In genomic region chr16:23068337-23068736, GRCh38 we compare ENCODE assay signal across 40 cellular contexts.
"Had no signal": no experiment of that assay in that cellular context is flagged by ENCODE, and none has a peak within 500 bp of the region (broad histone marks: within the 10 kb centered on the region; RNA-seq: fewer than 3 reads in every experiment).

No MANE protein-coding gene starts in this region.

- H3K27ac Mint-ChIP-seq: activated naive CD4-positive, alpha-beta T cell treated with anti-CD3 and anti-CD28 coated beads for 36 hours; activated naive CD4-positive, alpha-beta T cell treated with anti-CD3 and anti-CD28 coated beads, Interleukin-2, amount 10 ng/mL, durations not matched to agents 7 days and 5 days; activated naive CD4-positive, alpha-beta T cell treated with anti-CD3 and anti-CD28 coated beads, Interleukin-2, amount 50 U/mL, for 72 hours; activated naive CD8-positive, alpha-beta T cell; activated naive CD8-positive, alpha-beta T cell treated with anti-CD3 and anti-CD28 coated beads for 36 hours; activated naive CD8-positive, alpha-beta T cell treated with anti-CD3 and anti-CD28 coated beads, Interleukin-2, amount 10 ng/mL, durations not matched to agents 7 days and 5 days; activated naive CD8-positive, alpha-beta T cell treated with anti-CD3 and anti-CD28 coated beads, Interleukin-2, amount 50 U/mL, for 24 hours; activated T-cell treated with anti-CD3 and anti-CD28 coated beads, Interleukin-2, amount 50 U/mL, for 24 hours; activated T-cell treated with anti-CD3 and anti-CD28 coated beads, Interleukin-2, amount 50 U/mL, for 72 hours; activated T-helper 1 cell treated with anti-CD3 and anti-CD28 coated beads, Interleukin-12 subunit alpha, Interleukin-12 subunit beta, Interleukin-2, Interleukin-4 antibody, amounts not matched to agents 30 ng/mL and 10 ng/mL and 1 ng/mL, durations not matched to agents 14 hours and 24 hours and 36 hours; activated T-helper 17 cell treated with anti-CD3 and anti-CD28 coated beads, Interleukin-2, amount 50 U/mL, for 72 hours; activated T-helper 2 cell treated with anti-CD3 and anti-CD28 coated beads, Interferon-gamma antibody, Interleukin-2, Interleukin-4, amounts not matched to agents 10 μg/mL and 5 μg/mL and 100 μg/mL, durations not matched to agents 14 hours and 24 hours and 36 hours had no signal

- H3K4me1 ChIP-seq: body of pancreas had no signal

- H3K9me3 Mint-ChIP-seq: activated naive CD4-positive, alpha-beta T cell treated with anti-CD3 and anti-CD28 coated beads for 36 hours; activated naive CD4-positive, alpha-beta T cell treated with anti-CD3 and anti-CD28 coated beads, Interleukin-2, amount 10 ng/mL, durations not matched to agents 7 days and 5 days; activated naive CD4-positive, alpha-beta T cell treated with anti-CD3 and anti-CD28 coated beads, Interleukin-2, amount 50 U/mL, for 24 hours; activated naive CD4-positive, alpha-beta T cell treated with anti-CD3 and anti-CD28 coated beads, Interleukin-2, amount 50 U/mL, for 72 hours; activated naive CD8-positive, alpha-beta T cell treated with anti-CD3 and anti-CD28 coated beads for 36 hours; activated naive CD8-positive, alpha-beta T cell treated with anti-CD3 and anti-CD28 coated beads, Interleukin-2, amount 10 ng/mL, durations not matched to agents 7 days and 5 days; activated naive CD8-positive, alpha-beta T cell treated with anti-CD3 and anti-CD28 coated beads, Interleukin-2, amount 50 U/mL, for 24 hours; activated T-cell treated with anti-CD3 and anti-CD28 coated beads, Interleukin-2, amount 50 U/mL, for 24 hours; activated T-cell treated with anti-CD3 and anti-CD28 coated beads, Interleukin-2, amount 50 U/mL, for 4 hours; activated T-cell treated with anti-CD3 and anti-CD28 coated beads, Interleukin-2, amount 50 U/mL, for 72 hours; activated T-helper 1 cell treated with anti-CD3 and anti-CD28 coated beads, Interleukin-12 subunit alpha, Interleukin-12 subunit beta, Interleukin-2, Interleukin-4 antibody, amounts not matched to agents 30 ng/mL and 10 ng/mL and 1 ng/mL, durations not matched to agents 14 hours and 24 hours and 36 hours; activated T-helper 17 cell treated with anti-CD3 and anti-CD28 coated beads, Interleukin-2, amount 50 U/mL, for 72 hours; activated T-helper 2 cell treated with anti-CD3 and anti-CD28 coated beads, Interferon-gamma antibody, Interleukin-2, Interleukin-4, amounts not matched to agents 10 μg/mL and 5 μg/mL and 100 μg/mL, durations not matched to agents 14 hours and 24 hours and 36 hours; brain; central memory CD8-positive, alpha-beta T cell had no signal

- H3K9me3 ChIP-seq: adrenal gland, ascending aorta, body of pancreas, breast epithelium had no signal

- DNase-seq: activated effector memory CD4-positive, alpha-beta T cell treated with anti-CD3 and anti-CD28 coated beads, Interleukin-2, amount 50 U/mL, for 16 hours; activated effector memory CD4-positive, alpha-beta T cell treated with Interleukin-2 at 50 U/mL for 16 hours; activated gamma-delta T cell; activated gamma-delta T cell treated with Interleukin-2 at 50 U/mL for 16 hours; activated naive CD4-positive, alpha-beta T cell; activated naive CD4-positive, alpha-beta T cell treated with anti-CD3 and anti-CD28 coated beads for 36 hours; activated naive CD4-positive, alpha-beta T cell treated with anti-CD3 and anti-CD28 coated beads, Interleukin-2, amount 10 ng/mL, durations not matched to agents 7 days and 5 days; activated naive CD4-positive, alpha-beta T cell treated with anti-CD3 and anti-CD28 coated beads, Interleukin-2, amount 50 U/mL, for 16 hours; activated naive CD4-positive, alpha-beta T cell treated with Interleukin-2 at 50 U/mL for 16 hours; activated naive CD8-positive, alpha-beta T cell treated with anti-CD3 and anti-CD28 coated beads for 36 hours; activated naive CD8-positive, alpha-beta T cell treated with anti-CD3 and anti-CD28 coated beads, Interleukin-2, amount 10 ng/mL, durations not matched to agents 7 days and 5 days; activated naive CD8-positive, alpha-beta T cell treated with anti-CD3 and anti-CD28 coated beads, Interleukin-2, amount 50 U/mL, for 24 hours; activated T-cell treated with anti-CD3 and anti-CD28 coated beads, Interleukin-2, amount 50 U/mL, for 1 hour; activated T-cell treated with anti-CD3 and anti-CD28 coated beads, Interleukin-2, amount 50 U/mL, for 24 hours; activated T-cell treated with anti-CD3 and anti-CD28 coated beads, Interleukin-2, amount 50 U/mL, for 4 hours; activated T-cell treated with anti-CD3 and anti-CD28 coated beads, Interleukin-2, amount 50 U/mL, for 48 hours; activated T-cell treated with anti-CD3 and anti-CD28 coated beads, Interleukin-2, amount 50 U/mL, for 72 hours; adrenal gland; amniotic stem cell; amygdala; anterior cingulate cortex; aorta; body of pancreas; brain microvascular endothelial cell; caudate nucleus; central memory CD4-positive, alpha-beta T cell; cerebellar nuclear complex had no signal

- FAIRE-seq: astrocyte, bronchial epithelial cell had no signal

- H3K27me3 ChIP-seq: adrenal gland, ascending aorta, body of pancreas, brain microvascular endothelial cell, breast epithelium, cardiac muscle cell had no signal

- H3K4me3 ChIP-seq: adrenal gland, ascending aorta, body of pancreas, breast epithelium, cardiac muscle cell had no signal

- H3K4me1 Mint-ChIP-seq: activated naive CD4-positive, alpha-beta T cell treated with anti-CD3 and anti-CD28 coated beads, Interleukin-2, amount 10 ng/mL, durations not matched to agents 7 days and 5 days; activated naive CD4-positive, alpha-beta T cell treated with anti-CD3 and anti-CD28 coated beads, Interleukin-2, amount 50 U/mL, for 24 hours; activated naive CD8-positive, alpha-beta T cell treated with anti-CD3 and anti-CD28 coated beads for 36 hours; activated naive CD8-positive, alpha-beta T cell treated with anti-CD3 and anti-CD28 coated beads, Interleukin-2, amount 10 ng/mL, durations not matched to agents 7 days and 5 days; activated naive CD8-positive, alpha-beta T cell treated with anti-CD3 and anti-CD28 coated beads, Interleukin-2, amount 50 U/mL, for 24 hours; activated T-helper 17 cell treated with anti-CD3 and anti-CD28 coated beads, Interleukin-2, amount 50 U/mL, for 72 hours; central memory CD8-positive, alpha-beta T cell had no signal

- ATAC-seq: activated naive CD4-positive, alpha-beta T cell treated with anti-CD3 and anti-CD28 coated beads, Interleukin-2, amount 50 U/mL, for 72 hours; activated naive CD8-positive, alpha-beta T cell treated with anti-CD3 and anti-CD28 coated beads, Interleukin-2, amount 50 U/mL, for 24 hours; activated T-cell treated with anti-CD3 and anti-CD28 coated beads, Interleukin-2, amount 50 U/mL, for 4 hours; activated T-cell treated with anti-CD3 and anti-CD28 coated beads, Interleukin-2, amount 50 U/mL, for 72 hours; activated T-helper 17 cell treated with anti-CD3 and anti-CD28 coated beads, Interleukin-2, amount 50 U/mL, for 72 hours; body of pancreas had no signal

- H3K27ac ChIP-seq: adrenal gland, body of pancreas, brain microvascular endothelial cell, breast epithelium, cardiac muscle cell had no signal

- H3K4me3 Mint-ChIP-seq: activated naive CD4-positive, alpha-beta T cell treated with anti-CD3 and anti-CD28 coated beads for 36 hours; activated naive CD4-positive, alpha-beta T cell treated with anti-CD3 and anti-CD28 coated beads, Interleukin-2, amount 10 ng/mL, durations not matched to agents 7 days and 5 days; activated naive CD4-positive, alpha-beta T cell treated with anti-CD3 and anti-CD28 coated beads, Interleukin-2, amount 50 U/mL, for 24 hours; activated naive CD8-positive, alpha-beta T cell; activated naive CD8-positive, alpha-beta T cell treated with anti-CD3 and anti-CD28 coated beads for 36 hours; activated naive CD8-positive, alpha-beta T cell treated with anti-CD3 and anti-CD28 coated beads, Interleukin-2, amount 10 ng/mL, durations not matched to agents 7 days and 5 days; activated naive CD8-positive, alpha-beta T cell treated with anti-CD3 and anti-CD28 coated beads, Interleukin-2, amount 50 U/mL, for 24 hours; activated T-cell treated with anti-CD3 and anti-CD28 coated beads, Interleukin-2, amount 50 U/mL, for 24 hours; activated T-cell treated with anti-CD3 and anti-CD28 coated beads, Interleukin-2, amount 50 U/mL, for 4 hours; activated T-cell treated with anti-CD3 and anti-CD28 coated beads, Interleukin-2, amount 50 U/mL, for 72 hours; activated T-helper 1 cell treated with anti-CD3 and anti-CD28 coated beads, Interleukin-12 subunit alpha, Interleukin-12 subunit beta, Interleukin-2, Interleukin-4 antibody, amounts not matched to agents 30 ng/mL and 10 ng/mL and 1 ng/mL, durations not matched to agents 14 hours and 24 hours and 36 hours; activated T-helper 17 cell treated with anti-CD3 and anti-CD28 coated beads, Interleukin-2, amount 50 U/mL, for 72 hours; brain; central memory CD8-positive, alpha-beta T cell had no signal
